ENCODE assay signal across 10 cellular contexts in the genomic region with DNA sequence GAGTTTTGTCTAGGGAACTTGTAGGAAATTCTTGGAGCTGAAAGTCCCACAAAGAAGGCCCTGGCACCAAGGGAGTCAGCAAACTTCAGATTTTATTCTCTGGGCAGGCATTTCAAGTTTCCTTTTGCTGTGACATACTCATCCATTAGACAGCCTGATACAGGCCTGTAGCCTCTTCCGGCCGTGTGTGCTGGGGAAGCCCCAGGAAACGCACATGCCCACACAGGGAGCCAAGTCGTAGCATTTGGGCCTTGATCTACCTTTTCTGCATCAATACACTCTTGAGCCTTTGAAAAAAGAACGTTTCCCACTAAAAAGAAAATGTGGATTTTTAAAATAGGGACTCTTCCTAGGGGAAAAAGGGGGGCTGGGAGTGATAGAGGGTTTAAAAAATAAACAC. TPM values are rescaled to one million over a fixed set of nuclear protein-coding genes. Genes with fewer than 3 reads are reported as not detected.
A peak's percentile ranks its signal among the peaks of the same experiment; 100 is the strongest.
DNase-seq lines count a peak whose midpoint lies in the region; ATAC-seq, FAIRE-seq and TF ChIP-seq lines count a peak whose summit lies in the region.
"Had no signal": no experiment of that assay in that cellular context is flagged by ENCODE, and none has a peak within 500 bp of the region (broad histone marks: within the 10 kb centered on the region; RNA-seq: fewer than 3 reads in every experiment).

No MANE protein-coding gene starts in this region.

- H3K9ac ChIP-seq in neuronal stem cell (ENCODE audit: low read depth, low read length, poor library complexity): no peak overlapping the region

- no peak overlapping the region for H2BK5ac ChIP-seq in neuronal stem cell (ENCODE audit: low read length)

- ATAC-seq in GM18867 (IDR thresholded peaks at IDR 0.05; ENCODE audit: unreplicated experiment) (peak; percentile 81), HG02938 (IDR thresholded peaks at IDR 0.05; ENCODE audit: unreplicated experiment) (peak; percentile 73)

- H3K4me2 ChIP-seq in neuronal stem cell (ENCODE audit: insufficient read depth, low read length, poor library complexity, severe bottlenecking): no peak overlapping the region

- WGBS in neuronal stem cell (ENCODE audit: extremely low coverage in 2 of 2, insufficient read length in 2 of 2, insufficient replicate concordance in 1 of 2), 2 donors: no CpG with 5 or more reads among the region's 5 CpGs
- 54 to 67% methylated on average over 5 of the region's 5 CpGs for WGBS in thyroid gland, 2 donors
- 74 to 83% (median 74%) methylated on average over 5 of the region's 5 CpGs for WGBS in ovary, 3 donors

- no peak overlapping the region for H4K8ac ChIP-seq in neuronal stem cell (ENCODE audit: low read depth, low read length)

- H2AFZ ChIP-seq in neuronal stem cell (ENCODE audit: low read length): no peak overlapping the region

- H4K91ac ChIP-seq in neuronal stem cell (ENCODE audit: low read depth, low read length, poor library complexity): no peak overlapping the region

- DNase-seq in activated CD4-positive, alpha-beta T cell treated with anti-CD3 and anti-CD28 coated beads for 48 hours: peak; percentile 66
- DNase-seq in neuronal stem cell (ENCODE audit: low spot score) (no peak), NCI-H1694 treated with DMSO at 0.1 percent for 48 hours (lab: John Stamatoyannopoulos, UW) (no peak), RCC 7860 (ENCODE audit: low spot score) (no peak), thyroid gland (no peak), ovary (no peak)

- intact Hi-C loops in thyroid gland (cut with DNase I): no loop called here
- intact Hi-C loops in ovary (cut with DNase I): no loop called here

- no peak overlapping the region for H3K14ac ChIP-seq in neuronal stem cell (ENCODE audit: low read length)

- H3K18ac ChIP-seq in neuronal stem cell (ENCODE audit: low read length): peak overlapping the region; percentile 25

- H3K27me3 ChIP-seq in neuronal stem cell (ENCODE audit: control insufficient read depth in 3 of 3, insufficient read depth in 3 of 3, low read depth in 1 of 3, low read length in 3 of 3) (no peaks in the 10 kb centered on the region), thyroid gland (no peaks in the 10 kb centered on the region), ovary (no peaks in the 10 kb centered on the region)

- H3K36me3 ChIP-seq in neuronal stem cell (replicated peaks in 1 of 2; ENCODE audit: control insufficient read depth in 2 of 2, insufficient read depth in 2 of 2, low read length in 2 of 2): no peaks in the 10 kb centered on the region
- no peaks in the 10 kb centered on the region for H3K36me3 ChIP-seq in thyroid gland
- no peaks in the 10 kb centered on the region for H3K36me3 ChIP-seq in ovary

- H3K9me3 ChIP-seq in neuronal stem cell (replicated peaks in 1 of 2; ENCODE audit: control insufficient read depth in 2 of 2, insufficient read depth in 1 of 2, low read depth in 1 of 2, low read length in 2 of 2) (no peaks in the 10 kb centered on the region), thyroid gland (no peaks in the 10 kb centered on the region), ovary (no peaks in the 10 kb centered on the region)

- H2BK12ac ChIP-seq in neuronal stem cell (ENCODE audit: low read length): no peak overlapping the region

- no peak overlapping the region for H2BK120ac ChIP-seq in neuronal stem cell (ENCODE audit: low read depth, low read length)

- no peak overlapping the region for H2BK15ac ChIP-seq in neuronal stem cell (ENCODE audit: low read length)

- H3K4me1 ChIP-seq in neuronal stem cell (ENCODE audit: control insufficient read depth in 2 of 2, insufficient read depth in 1 of 2, low read depth in 1 of 2, low read length in 2 of 2) (no peaks in the 10 kb centered on the region), thyroid gland (no peaks in the 10 kb centered on the region), ovary (ENCODE audit: insufficient read depth) (no peaks in the 10 kb centered on the region)

- TF ChIP-seq POLR2A in thyroid gland (IDR thresholded peaks at IDR 0.05): no peak
- TF ChIP-seq POLR2A in ovary (IDR thresholded peaks at IDR 0.05): no peak

- no peak overlapping the region for H3K4ac ChIP-seq in neuronal stem cell (ENCODE audit: low read length)

- FAIRE-seq in RCC 7860 (lab: Jason Lieb, UNC): no peak

- no peak overlapping the region for H3K4me3 ChIP-seq in neuronal stem cell (ENCODE audit: low read length in 2 of 2)
- H3K4me3 ChIP-seq in thyroid gland (replicated peaks in 1 of 3): no peak overlapping the region
- H3K4me3 ChIP-seq in ovary: no peak overlapping the region

- no peak for TF ChIP-seq CTCF in thyroid gland (IDR thresholded peaks at IDR 0.05)
- no peak for TF ChIP-seq CTCF in ovary (IDR thresholded peaks at IDR 0.05)

- no peak overlapping the region for H2AK5ac ChIP-seq in neuronal stem cell (ENCODE audit: low read depth, low read length)

- TF ChIP-seq EP300 in ovary (IDR thresholded peaks at IDR 0.05): no peak

- H3K79me1 ChIP-seq in neuronal stem cell (ENCODE audit: low read depth, low read length): no peaks in the 10 kb centered on the region

- no peak overlapping the region for H3K27ac ChIP-seq in neuronal stem cell (replicated peaks; ENCODE audit: low read length)
- no peak overlapping the region for H3K27ac ChIP-seq in thyroid gland
- no peak overlapping the region for H3K27ac ChIP-seq in ovary

- no peak overlapping the region for H3K23ac ChIP-seq in neuronal stem cell (ENCODE audit: low read depth, low read length, poor library complexity)

RNA-seq across cellular contexts. Expression of a gene that starts 15.0 kb away (rescaled TPM):
- polyA plus RNA-seq in neuronal stem cell (2013, experiment 1 of 2): not detected
- not detected for polyA plus RNA-seq in neuronal stem cell (2013, experiment 2 of 2)
- total RNA-seq in thyroid gland (under 1 TPM in 3 of 4 donors, not detected in 1; 0.11 to 0.98 (median 0.40) TPM), ovary (under 1 TPM in 3 of 7 donors, not detected in 4; 0.12 to 0.35 (median 0.28) TPM)
- under 1 TPM; 0.07 to 1.00 TPM for polyA plus RNA-seq in ovary
- total RNA-seq: epithelial cell of proximal tubule, RPMI7951 had no signal
